11 cellular contexts compared by ENCODE assay signal in the genomic region with DNA sequence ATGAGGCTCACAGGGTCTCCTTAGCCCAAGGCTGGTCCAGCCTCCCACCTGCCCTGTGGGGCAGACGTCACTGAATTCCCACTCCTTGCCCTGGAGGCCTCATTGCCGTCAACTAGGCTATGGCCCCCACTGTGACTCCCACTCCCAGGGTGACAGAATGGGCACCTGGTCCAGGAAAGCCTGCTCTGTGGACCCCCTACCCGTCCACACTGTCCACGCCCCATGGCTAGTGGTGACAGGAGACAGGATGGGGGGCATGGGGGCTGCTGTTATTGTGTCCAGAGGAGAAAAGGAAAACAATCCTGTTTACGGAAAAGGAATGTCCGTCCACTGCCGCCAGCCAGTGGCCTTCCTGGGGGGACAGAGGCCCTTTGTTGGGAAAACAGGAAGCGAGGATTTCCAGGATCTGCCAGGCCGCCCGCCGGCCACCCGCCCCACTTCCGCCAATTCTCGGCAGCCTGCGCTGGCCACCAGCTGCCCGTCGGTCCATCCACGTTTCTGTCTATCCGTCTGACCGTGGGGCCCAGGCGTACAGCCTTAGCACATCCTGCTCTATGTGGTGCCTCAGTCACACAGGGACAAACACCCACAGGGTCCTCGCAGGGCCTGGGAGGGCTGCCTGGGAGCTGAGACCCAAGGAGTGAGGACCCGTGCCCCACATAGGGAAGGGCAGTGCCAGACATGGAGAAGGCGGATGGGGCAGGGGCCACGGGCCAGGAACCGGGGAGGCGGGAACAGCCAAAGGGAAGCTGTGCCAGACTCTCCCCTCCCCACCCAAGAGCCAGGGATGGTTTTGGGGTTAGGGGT. TPM values are rescaled to one million over a fixed set of nuclear protein-coding genes. Genes with fewer than 3 reads are reported as not detected.
DNase-seq lines count a peak whose midpoint lies in the region; ATAC-seq lines count a peak whose summit lies in the region.
"Had no signal": no experiment of that assay in that cellular context is flagged by ENCODE, and none has a peak within 500 bp of the region (broad histone marks: within the 10 kb centered on the region; RNA-seq: fewer than 3 reads in every experiment).

No MANE protein-coding gene starts in this region.

- ATAC-seq in left colon = no peak
- no peak for ATAC-seq in GM19035 (IDR thresholded peaks at IDR 0.05; ENCODE audit: unreplicated experiment)
- ATAC-seq: natural killer cell treated with Interleukin-12 subunit alpha and Interleukin-12 subunit beta and Interleukin-15 and Interleukin-18, amount 100 ng/mL, for 72 hours had no signal

- H3K36me3 ChIP-seq in H7 (replicated peaks; ENCODE audit: control insufficient read depth, insufficient read depth, low read length) = no peaks in the 10 kb centered on the region
- no peaks in the 10 kb centered on the region for H3K36me3 ChIP-seq in skeletal muscle tissue (ENCODE audit: control insufficient read depth in 3 of 3, insufficient read depth in 3 of 3, low read length in 3 of 3)

- H3K27ac ChIP-seq in cingulate gyrus (ENCODE audit: low read depth, low read length) = peak overlapping the region; percentile 89
- H3K27ac ChIP-seq in skeletal muscle tissue (ENCODE audit: low read depth, low read length) = peak overlapping the region; percentile 96

- peaks cover 41 to 50% (median 47%) of the 10 kb centered on the region in 3 donors for H3K4me1 ChIP-seq in skeletal muscle tissue (ENCODE audit: control insufficient read depth in 3 of 3, insufficient read depth in 3 of 3, low read length in 3 of 3)

- H3K9ac ChIP-seq in skeletal muscle tissue (ENCODE audit: low read depth in 1 of 3, low read length in 3 of 3) = peak overlapping the region; percentile 72 to 90 (median 75)

- H3K9me3 ChIP-seq in skeletal muscle tissue (ENCODE audit: control insufficient read depth in 3 of 3, low read length in 3 of 3) = no peaks in the 10 kb centered on the region

- H3K4me3 ChIP-seq in H7 (ENCODE audit: insufficient read depth, low read depth, low read length) (no peak overlapping the region), skeletal muscle tissue (ENCODE audit: low read length in 3 of 3) (peak overlapping the region; percentile 43 to 67 (median 51))

- H3K27me3 ChIP-seq in H7 (ENCODE audit: control insufficient read depth, insufficient read depth, low read length) (no peaks in the 10 kb centered on the region), skeletal muscle tissue (ENCODE audit: control insufficient read depth in 3 of 3, insufficient read depth in 3 of 3, low read length in 3 of 3) (no peaks in the 10 kb centered on the region)

- DNase-seq in H7 = peak; percentile 46
- DNase-seq in left colon = peak; percentile 26 to 34
- DNase-seq in COLO668 (lab: John Stamatoyannopoulos, UW; ENCODE audit: unreplicated experiment) = no peak
- no peak for DNase-seq in UCSD-AML1 (lab: John Stamatoyannopoulos, UW; ENCODE audit: unreplicated experiment)
- no peak for DNase-seq in NCI-H82 (lab: John Stamatoyannopoulos, UW)
- DNase-seq: activated CD4-positive, alpha-beta T cell treated with anti-CD3 and anti-CD28 coated beads for 48 hours; NCI-H1092 had no signal

- intact Hi-C loops in left colon (cut with DNase I, micrococcal nuclease) = no loop called here

RNA-seq across cellular contexts. Expression of gene CRELD2, which starts 19.5 kb away (rescaled TPM):
- 22.8 and 45.6 TPM in 2 replicates for total RNA-seq in H7 (2014; rRNA removed; shearing (Covaris generic))
- total RNA-seq in left colon (10 to 100 TPM; 36.7 to 53.8 TPM), skeletal muscle tissue (13.0 TPM)

RNA-seq across cellular contexts. Expression of gene ALG12, which starts 19.7 kb away (rescaled TPM):
- total RNA-seq in H7 (2014; rRNA removed; shearing (Covaris generic)) = 28.5 and 32.9 TPM in 2 replicates
- total RNA-seq in left colon (10 to 100 TPM; 22.8 to 27.9 TPM), skeletal muscle tissue (9.9 TPM)

RNA-seq across cellular contexts. Expression of gene PIM3, which starts 22.6 kb away (rescaled TPM):
- total RNA-seq in H7 (2014; rRNA removed; shearing (Covaris generic)) = 71.2 and 79.7 TPM in 2 replicates
- 100 to 1,000 TPM in 1 of 2 donors, 10 to 100 TPM in 1; 45.6 to 201 TPM for total RNA-seq in left colon
- total RNA-seq in skeletal muscle tissue = 14.6 TPM

Comparison
In these comparisons a context has a peak if more than half of its experiments do, and no peak if none do; other contexts are left out.
1. DNase-seq: peak in H7 (single experiment) and left colon (2 of 2); none in COLO668 (single experiment), UCSD-AML1 (single experiment) and NCI-H82 (single experiment).